In the genomic region with DNA sequence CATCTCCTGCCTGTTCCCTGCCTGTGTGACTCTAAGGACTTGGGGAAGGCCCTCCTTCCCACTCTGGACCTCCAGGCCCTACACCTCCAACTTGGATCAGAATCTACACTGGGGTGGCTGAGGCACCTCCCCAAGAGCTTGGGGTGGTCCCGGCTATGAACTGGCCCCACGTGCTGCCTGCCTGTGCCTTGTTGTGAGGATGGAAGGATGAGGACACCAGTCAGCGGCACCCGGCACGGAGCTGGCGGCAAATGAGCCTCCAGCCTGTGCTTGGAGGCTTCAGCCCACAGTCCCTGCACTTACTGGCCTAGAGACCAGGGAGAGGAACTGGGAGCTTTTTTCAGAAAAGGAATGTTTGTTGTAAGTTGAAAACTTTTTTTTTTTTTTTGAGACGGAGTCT, we compare ENCODE assay signal across 24 cellular contexts.
"Had no signal": no experiment of that assay in that cellular context is flagged by ENCODE, and none has a peak within 500 bp of the region (broad histone marks: within the 10 kb centered on the region; RNA-seq: fewer than 3 reads in every experiment).

No MANE protein-coding gene starts in this region.

- H3K9me3 Mint-ChIP-seq: activated naive CD4-positive, alpha-beta T cell treated with anti-CD3 and anti-CD28 coated beads for 36 hours; brain; IgD-negative memory B cell; T-helper 1 cell treated with Interleukin-12 subunit alpha and Interleukin-12 subunit beta and Interleukin-4 antibody, amounts not matched to agents 30 μg/mL and 1 μg/mL, for 36 hours; WTC11 had no signal

- ATAC-seq: activated CD8-positive, alpha-beta T cell treated with anti-CD3 and anti-CD28 coated beads, Interleukin-2, amount 10 ng/mL, durations not matched to agents 7 days and 5 days; WTC11 had no signal

- DNase-seq: activated CD4-positive, alpha-beta T cell treated with anti-CD3 and anti-CD28 coated beads for 48 hours; activated CD4-positive, alpha-beta T cell treated with anti-CD3 and anti-CD28 coated beads, Interleukin-2, amount 50 U/mL, for 4 hours; activated CD4-positive, CD25-positive, alpha-beta regulatory T cell treated with anti-CD3 and anti-CD28 coated beads, Interleukin-2, amount 50 U/mL, for 72 hours; activated CD8-positive, alpha-beta memory T cell treated with anti-CD3 and anti-CD28 coated beads, Interleukin-2, amount 50 U/mL, for 48 hours; activated CD8-positive, alpha-beta T cell treated with anti-CD3 and anti-CD28 coated beads, Interleukin-2, amount 10 ng/mL, durations not matched to agents 7 days and 5 days; activated effector memory CD4-positive, alpha-beta T cell treated with anti-CD3 and anti-CD28 coated beads, Interleukin-2, amount 50 U/mL, for 16 hours; activated naive CD4-positive, alpha-beta T cell treated with anti-CD3 and anti-CD28 coated beads for 36 hours; activated T-cell treated with anti-CD3 and anti-CD28 coated beads, Interleukin-2, amount 50 U/mL, for 1 hour; amygdala; KG1; NCI-H1048; NCI-H146; NCI-H187 treated with DMSO at 0.1 percent for 48 hours; NCI-H2081 treated with DMSO at 0.1 percent for 48 hours; NCI-H446 treated with DMSO at 0.1 percent for 48 hours; NCI-H526 treated with DMSO at 0.1 percent for 48 hours; NCI-H82; T-helper 9 cell had no signal

- H3K27me3 Mint-ChIP-seq: activated naive CD8-positive, alpha-beta T cell; brain; IgD-negative memory B cell had no signal

- H3K36me3 Mint-ChIP-seq: activated naive CD8-positive, alpha-beta T cell had no signal

- FAIRE-seq: astrocyte had no signal

- H3K4me3 Mint-ChIP-seq: activated CD8-positive, alpha-beta T cell treated with anti-CD3 and anti-CD28 coated beads, Interleukin-2, amount 10 ng/mL, durations not matched to agents 7 days and 5 days; activated naive CD4-positive, alpha-beta T cell treated with anti-CD3 and anti-CD28 coated beads for 36 hours; activated naive CD8-positive, alpha-beta T cell; brain; IgD-negative memory B cell; T-helper 1 cell treated with Interleukin-12 subunit alpha and Interleukin-12 subunit beta and Interleukin-4 antibody, amounts not matched to agents 30 μg/mL and 1 μg/mL, for 36 hours; WTC11 had no signal

- H3K27ac Mint-ChIP-seq: activated CD8-positive, alpha-beta T cell treated with anti-CD3 and anti-CD28 coated beads, Interleukin-2, amount 10 ng/mL, durations not matched to agents 7 days and 5 days; activated naive CD4-positive, alpha-beta T cell treated with anti-CD3 and anti-CD28 coated beads for 36 hours; activated naive CD8-positive, alpha-beta T cell; brain; T-helper 1 cell treated with Interleukin-12 subunit alpha and Interleukin-12 subunit beta and Interleukin-4 antibody, amounts not matched to agents 30 μg/mL and 1 μg/mL, for 36 hours; WTC11 had no signal

- H3K4me1 Mint-ChIP-seq: WTC11 had no signal
